9 cellular contexts compared by ENCODE assay signal in genomic region chr4:102036619-102037376, GRCh38.
DNase-seq lines count a peak whose midpoint lies in the region; ATAC-seq, FAIRE-seq and TF ChIP-seq lines count a peak whose summit lies in the region.
"Had no signal": no experiment of that assay in that cellular context is flagged by ENCODE, and none has a peak within 500 bp of the region (broad histone marks: within the 10 kb centered on the region; RNA-seq: fewer than 3 reads in every experiment).

No MANE protein-coding gene starts in this region.

- 59 to 61% methylated on average over 5 of the region's 5 CpGs for WGBS in heart right ventricle, 2 donors

- in situ Hi-C loops in GM13977 (cut with MboI; ENCODE audit: low pct_unique_long_range_greater_than_20kb, low sequenced_read_pairs, unreplicated experiment): no loop called here

- H3K27ac ChIP-seq in cardiac muscle cell (no peak overlapping the region), heart right ventricle (no peak overlapping the region)

- no peak for ATAC-seq in heart right ventricle
- no peak for ATAC-seq in HG03520 (IDR thresholded peaks at IDR 0.05; ENCODE audit: unreplicated experiment)

- peaks cover 5% of the 10 kb centered on the region for H3K4me1 ChIP-seq in cardiac muscle cell (ENCODE audit: low read depth)
- peaks cover 0 to 7% (median 0%) of the 10 kb centered on the region in 9 donors for H3K4me1 ChIP-seq in heart right ventricle

- TF ChIP-seq CTCF in cardiac muscle cell (IDR thresholded peaks at IDR 0.05; ENCODE audit: low read depth, low read length) (no peak), heart right ventricle (IDR thresholded peaks at IDR 0.05) (no peak), GM13977 (IDR thresholded peaks at IDR 0.05; ENCODE audit: extremely low read depth, insufficient read depth, missing control alignments) (no peak)

- intact Hi-C loops in heart right ventricle (cut with DNase I): no loop called here

- H3K27me3 ChIP-seq in cardiac muscle cell (no peaks in the 10 kb centered on the region), heart right ventricle (no peaks in the 10 kb centered on the region)

- H3K36me3 ChIP-seq in cardiac muscle cell (no peaks in the 10 kb centered on the region), heart right ventricle (no peaks in the 10 kb centered on the region)

- peak; percentile 2 to 5 for DNase-seq in cardiac muscle cell (ENCODE audit: low read depth in 1 of 2, low spot score in 1 of 2)
- DNase-seq in heart right ventricle: no peak
- DNase-seq in NCI-H524 (lab: John Stamatoyannopoulos, UW): peak; percentile 67 to 83
- peak; percentile 24 for DNase-seq in fibroblast of peridontal ligament (ENCODE audit: extremely low read depth)
- no peak for DNase-seq in GM13977 (ENCODE audit: low spot score)
- no peak for DNase-seq in kidney tubule cell (ENCODE audit: low spot score)
- DNase-seq in GM19239 (ENCODE audit: insufficient read length, low spot score): no peak
- DNase-seq: activated T-cell treated with anti-CD3 and anti-CD28 coated beads, Interleukin-2, amount 50 U/mL, for 1 hour had no signal

- no peak for FAIRE-seq in GM19239 (lab: Jason Lieb, UNC)

- H3K4me3 ChIP-seq in cardiac muscle cell (no peak overlapping the region), heart right ventricle (no peak overlapping the region)

- H3K9me3 ChIP-seq in cardiac muscle cell (ENCODE audit: low read depth): no peaks in the 10 kb centered on the region
- H3K9me3 ChIP-seq in heart right ventricle: no peaks in the 10 kb centered on the region

Comparison
In these comparisons a context has a peak if more than half of its experiments do, and no peak if none do; other contexts are left out.
1. DNase-seq: peak in cardiac muscle cell (2 of 2), NCI-H524 (2 of 2) and fibroblast of peridontal ligament (single experiment); none in heart right ventricle (0 of 2), GM13977 (single experiment), kidney tubule cell (single experiment) and GM19239 (single experiment).